20 cellular contexts compared by ENCODE assay signal in the genomic region with DNA sequence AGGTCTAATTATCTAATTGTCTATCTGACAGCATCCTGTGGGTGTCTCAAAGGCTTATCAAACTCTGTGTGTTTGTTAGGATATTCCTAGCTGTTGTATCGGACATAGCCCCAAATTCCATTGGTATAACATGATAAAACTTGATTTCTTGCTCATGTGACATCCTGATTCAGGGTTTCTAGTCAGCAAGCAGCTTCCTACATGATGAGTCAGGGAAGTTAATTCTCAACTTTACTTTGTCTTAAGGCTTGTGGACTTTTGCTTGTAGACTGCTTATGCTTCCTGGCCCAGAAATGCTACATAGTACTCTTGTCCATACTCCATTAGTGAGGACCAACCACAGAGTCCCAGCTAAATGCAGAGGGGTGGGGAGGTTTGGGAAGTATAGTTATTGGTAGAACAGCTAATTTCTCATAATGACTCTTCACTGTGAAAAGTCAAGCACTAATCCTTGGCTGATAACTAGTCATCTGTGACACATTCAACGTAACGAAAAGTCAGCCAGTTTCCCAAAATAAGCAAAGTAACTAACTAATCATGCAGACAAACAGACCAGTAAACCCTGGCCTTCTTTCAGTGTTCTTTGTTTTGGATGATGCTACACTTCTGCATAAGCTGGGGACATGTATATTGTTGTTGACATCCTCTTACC. TPM values are rescaled to one million over a fixed set of nuclear protein-coding genes. Genes with fewer than 3 reads are reported as not detected.
DNase-seq lines count a peak whose midpoint lies in the region; ATAC-seq and TF ChIP-seq lines count a peak whose summit lies in the region.
"Had no signal": no experiment of that assay in that cellular context is flagged by ENCODE, and none has a peak within 500 bp of the region (broad histone marks: within the 10 kb centered on the region; RNA-seq: fewer than 3 reads in every experiment).

No MANE protein-coding gene starts in this region.

- peak; percentile 77 for ATAC-seq in esophagus mucosa
- ATAC-seq: activated CD8-positive, alpha-beta memory T cell treated with anti-CD3 and anti-CD28 coated beads, Interleukin-2, amount 10 ng/mL, durations not matched to agents 7 days and 5 days; activated naive CD4-positive, alpha-beta T cell treated with anti-CD3 and anti-CD28 coated beads, Interleukin-2, amount 50 U/mL, for 72 hours; natural killer cell had no signal

- no peak overlapping the region for H3K4me3 ChIP-seq in PC-9
- H3K4me3 ChIP-seq: BLaER1, sigmoid colon had no signal

- H3K27ac ChIP-seq in PC-9, result no peak overlapping the region
- H3K27ac ChIP-seq: BLaER1, sigmoid colon, VCaP had no signal

- no peaks in the 10 kb centered on the region for H4K20me1 ChIP-seq in PC-9 (ENCODE audit: insufficient read depth)
- H4K20me1 ChIP-seq: BLaER1 had no signal

- no peaks in the 10 kb centered on the region for H3F3A ChIP-seq in PC-9 (ENCODE audit: insufficient read depth, low read depth)

- no peaks in the 10 kb centered on the region for H3K4me1 ChIP-seq in PC-9 (replicated peaks; ENCODE audit: insufficient read depth)
- H3K4me1 ChIP-seq: BLaER1, sigmoid colon had no signal

- BruUV-seq in PC-9 (replicated peaks; lab: Mats Ljungman, UMichigan), result no TSS peak

- DNase-seq in EL, result peak; percentile 0
- no peak for DNase-seq in PC-9
- DNase-seq in non-pigmented ciliary epithelial cell (ENCODE audit: low read depth), result peak; percentile 65
- no peak for DNase-seq in dedifferentiated amniotic fluid mesenchymal stem cell (ENCODE audit: extremely low spot score)
- no peak for DNase-seq in NCI-H1105 treated with DMSO at 0.1 percent for 48 hours (lab: John Stamatoyannopoulos, UW)
- no peak for DNase-seq in NCI-H82 treated with DMSO at 0.1 percent for 48 hours (lab: John Stamatoyannopoulos, UW; ENCODE audit: unreplicated experiment)
- no peak for DNase-seq in D341Med (ENCODE audit: low spot score)
- DNase-seq: activated CD8-positive, alpha-beta memory T cell treated with anti-CD3 and anti-CD28 coated beads, Interleukin-2, amount 10 ng/mL, durations not matched to agents 7 days and 5 days; GDM1; HFFc6; kidney; natural killer cell; NCI-H1105; NCI-H748 treated with DMSO at 0.1 percent for 48 hours; sigmoid colon had no signal

- POLR2A ChIA-PET in PC-9 (lab: Charles Lee; ENCODE audit: unreplicated experiment), result no interaction called here

- H3K79me2 ChIP-seq in PC-9 (ENCODE audit: low read depth), result no peaks in the 10 kb centered on the region

- peaks cover 3% of the 10 kb centered on the region; the same call in 1 of the 2 replicates for H3K9me3 ChIP-seq in PC-9 (ENCODE audit: insufficient read depth, low read depth)
- H3K9me3 ChIP-seq: BLaER1, sigmoid colon had no signal

- no peaks in the 10 kb centered on the region for H3K27me3 ChIP-seq in PC-9 (ENCODE audit: insufficient read depth, low read depth)
- H3K27me3 ChIP-seq: BLaER1, sigmoid colon had no signal

- peak overlapping the region; percentile 0; the same call in 1 of the 2 replicates for H2AFZ ChIP-seq in PC-9

- TF ChIP-seq CTCF in PC-9 (conservative IDR thresholded peaks at IDR 0.05), result no peak

- H3K36me3 ChIP-seq in PC-9 (ENCODE audit: low read depth), result no peaks in the 10 kb centered on the region
- H3K36me3 ChIP-seq: BLaER1, sigmoid colon had no signal

- H3K9me2 ChIP-seq in PC-9 (ENCODE audit: insufficient read depth), result no peaks in the 10 kb centered on the region

- intact Hi-C loops in PC-9 (cut with micrococcal nuclease; ENCODE audit: unreplicated experiment), result no loop called here

- no peak overlapping the region for H3K4me2 ChIP-seq in PC-9
- H3K4me2 ChIP-seq: BLaER1 had no signal

- CTCF ChIA-PET in PC-9 (lab: Charles Lee), result no interaction called here

RNA-seq across cellular contexts. Expression of a gene that starts 25.8 kb away (rescaled TPM):
- total RNA-seq in PC-9 (2021), result 0.25 TPM in 1 of 2 replicates, not detected in the other
- not detected for total RNA-seq in esophagus mucosa
- total RNA-seq: activated CD8-positive, alpha-beta memory T cell treated with anti-CD3 and anti-CD28 coated beads, Interleukin-2, amount 10 ng/mL, durations not matched to agents 7 days and 5 days; activated naive CD4-positive, alpha-beta T cell treated with anti-CD3 and anti-CD28 coated beads, Interleukin-2, amount 50 U/mL, for 72 hours; HFFc6; subcutaneous adipose tissue had no signal

Comparison
In these comparisons a context has a peak if more than half of its experiments do, and no peak if none do; other contexts are left out.
1. DNase-seq: peak in EL (single experiment) and non-pigmented ciliary epithelial cell (single experiment); none in PC-9 (0 of 2), dedifferentiated amniotic fluid mesenchymal stem cell (single experiment), NCI-H1105 treated with DMSO at 0.1 percent for 48 hours (single experiment), NCI-H82 treated with DMSO at 0.1 percent for 48 hours (single experiment) and D341Med (single experiment).